ENCODE assay signal across 21 cellular contexts in the genomic region with DNA sequence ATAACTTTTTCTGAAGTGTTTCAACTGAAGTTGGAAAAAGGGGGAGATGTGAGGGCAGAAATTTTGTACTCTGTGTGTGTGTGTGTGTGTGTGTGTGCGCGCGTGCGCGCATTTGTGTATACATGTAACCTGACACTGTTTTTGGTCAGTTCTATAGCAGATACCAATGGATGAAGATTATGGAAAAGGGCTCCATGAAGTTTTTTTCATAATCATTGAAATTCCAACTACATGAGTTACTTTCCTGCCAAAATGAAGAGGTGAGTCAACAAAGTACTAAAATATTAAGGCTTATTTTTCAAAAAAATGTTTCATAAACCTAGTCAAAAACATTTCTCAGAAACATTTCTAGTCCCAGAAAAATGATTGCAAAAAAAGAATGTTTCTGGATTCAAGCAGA. TPM values are rescaled to one million over a fixed set of nuclear protein-coding genes. Genes with fewer than 3 reads are reported as not detected.
DNase-seq lines count a peak whose midpoint lies in the region; ATAC-seq, FAIRE-seq and TF ChIP-seq lines count a peak whose summit lies in the region.
"Had no signal": no experiment of that assay in that cellular context is flagged by ENCODE, and none has a peak within 500 bp of the region (broad histone marks: within the 10 kb centered on the region; RNA-seq: fewer than 3 reads in every experiment).

No MANE protein-coding gene starts in this region.

- H3K9me3 ChIP-seq in thoracic aorta: no peaks in the 10 kb centered on the region
- H3K9me3 ChIP-seq: body of pancreas, mucosa of descending colon, neutrophil, sigmoid colon had no signal

- TF ChIP-seq CTCF in thoracic aorta (IDR thresholded peaks at IDR 0.05): no peak

- peaks cover 9% of the 10 kb centered on the region for H3K36me3 ChIP-seq in thoracic aorta
- H3K36me3 ChIP-seq: neutrophil had no signal

- peak overlapping the region; percentile 26 for H3K27ac Mint-ChIP-seq in T-helper 2 cell treated with Interferon-gamma antibody and Interleukin-4, amounts not matched to agents 5 μg/mL and 100 μg/mL, for 36 hours
- no peak overlapping the region for H3K27ac Mint-ChIP-seq in T-cell
- H3K27ac Mint-ChIP-seq: CD14-positive monocyte; T-helper 1 cell treated with Interleukin-12 subunit alpha and Interleukin-12 subunit beta and Interleukin-4 antibody, amounts not matched to agents 30 μg/mL and 1 μg/mL, for 36 hours had no signal

- peaks cover 32% of the 10 kb centered on the region for H3K4me1 Mint-ChIP-seq in T-helper 2 cell treated with Interferon-gamma antibody and Interleukin-4, amounts not matched to agents 5 μg/mL and 100 μg/mL, for 36 hours (ENCODE audit: low read depth)
- H3K4me1 Mint-ChIP-seq in T-cell: peaks cover 11 to 15% (median 14%) of the 10 kb centered on the region in 3 donors
- H3K4me1 Mint-ChIP-seq: CD14-positive monocyte had no signal

- peaks cover 12 to 30% of the 10 kb centered on the region in 2 donors for H3K4me1 ChIP-seq in thoracic aorta (ENCODE audit: control insufficient read depth in 1 of 2, low read depth in 2 of 2)
- H3K4me1 ChIP-seq: body of pancreas had no signal

- no peak for FAIRE-seq in H54 (lab: Jason Lieb, UNC)

- POLR2A ChIA-PET in T-cell (lab: Charles Lee): no interaction called here

- H3K9me3 Mint-ChIP-seq in T-helper 2 cell treated with Interferon-gamma antibody and Interleukin-4, amounts not matched to agents 5 μg/mL and 100 μg/mL, for 36 hours: no peaks in the 10 kb centered on the region
- H3K9me3 Mint-ChIP-seq in T-cell: no peaks in the 10 kb centered on the region
- H3K9me3 Mint-ChIP-seq: CD14-positive monocyte; T-helper 1 cell treated with Interleukin-12 subunit alpha and Interleukin-12 subunit beta and Interleukin-4 antibody, amounts not matched to agents 30 μg/mL and 1 μg/mL, for 36 hours had no signal

- H3K4me3 ChIP-seq in thoracic aorta: no peak overlapping the region
- H3K4me3 ChIP-seq: body of pancreas, mucosa of descending colon, sigmoid colon had no signal

- TF ChIP-seq POLR2A in H54 (IDR thresholded peaks at IDR 0.05; ENCODE audit: low read depth, low read length): no peak

- no peaks in the 10 kb centered on the region for H3K27me3 Mint-ChIP-seq in T-helper 2 cell treated with Interferon-gamma antibody and Interleukin-4, amounts not matched to agents 5 μg/mL and 100 μg/mL, for 36 hours (ENCODE audit: low read depth)
- H3K27me3 Mint-ChIP-seq in T-cell: no peaks in the 10 kb centered on the region

- no peak for DNase-seq in T-helper 2 cell treated with Interferon-gamma antibody and Interleukin-4, amounts not matched to agents 5 μg/mL and 100 μg/mL, for 36 hours (ENCODE audit: low spot score)
- no peak for DNase-seq in T-helper 2 cell
- peak; percentile 32 for DNase-seq in fibroblast of gingiva (ENCODE audit: low read depth)
- no peak for DNase-seq in thoracic aorta (ENCODE audit: low spot score)
- no peak for DNase-seq in RKO (ENCODE audit: low spot score)
- DNase-seq in H54 (ENCODE audit: insufficient read length, low spot score): no peak
- DNase-seq in T-cell: no peak
- DNase-seq: activated CD8-positive, alpha-beta memory T cell treated with anti-CD3 and anti-CD28 coated beads, Interleukin-2, amount 50 U/mL, for 4 hours; activated naive CD4-positive, alpha-beta T cell; body of pancreas; hypothalamus; KBM-7; left cardiac atrium; mucosa of descending colon; NCI-H82; sigmoid colon had no signal

- no peaks in the 10 kb centered on the region for H3K27me3 ChIP-seq in thoracic aorta (replicated peaks; ENCODE audit: insufficient read depth)
- H3K27me3 ChIP-seq: body of pancreas, neutrophil, sigmoid colon had no signal

- CTCF ChIA-PET in T-cell (lab: Charles Lee): no interaction called here

- H3K4me3 Mint-ChIP-seq in T-helper 2 cell treated with Interferon-gamma antibody and Interleukin-4, amounts not matched to agents 5 μg/mL and 100 μg/mL, for 36 hours: no peak overlapping the region
- no peak overlapping the region for H3K4me3 Mint-ChIP-seq in T-cell
- H3K4me3 Mint-ChIP-seq: CD14-positive monocyte; T-helper 1 cell treated with Interleukin-12 subunit alpha and Interleukin-12 subunit beta and Interleukin-4 antibody, amounts not matched to agents 30 μg/mL and 1 μg/mL, for 36 hours had no signal

- ATAC-seq in SK-N-SH treated with all-trans-retinoic acid at 6 μM for 48 hours (peak; percentile 49), thoracic aorta (ENCODE audit: insufficient number of reproducible peaks, low FRiP score, low read depth) (no peak), T-cell (replicated peaks in 1 of 4) (no peak)
- ATAC-seq: body of pancreas, left cardiac atrium had no signal

- H3K36me3 Mint-ChIP-seq in T-helper 2 cell treated with Interferon-gamma antibody and Interleukin-4, amounts not matched to agents 5 μg/mL and 100 μg/mL, for 36 hours (ENCODE audit: low read depth): peaks cover 47% of the 10 kb centered on the region
- H3K36me3 Mint-ChIP-seq in T-cell: peaks cover 13% of the 10 kb centered on the region

- peak overlapping the region; percentile 42 to 55 for H3K27ac ChIP-seq in thoracic aorta
- H3K27ac ChIP-seq: 22Rv1, body of pancreas, neutrophil, sigmoid colon had no signal

TF ChIP-seq in SK-N-SH treated with all-trans-retinoic acid at 6 μM for 48 hours, 23 proteins besides CTCF, POLR2A, EP300 and RAD21:
- TF ChIP-seq TSHZ2 (CRISPR knock-in tag; IDR thresholded peaks at IDR 0.05) (no peak), TCF4 (CRISPR knock-in tag; IDR thresholded peaks at IDR 0.05; ENCODE audit: borderline replicate concordance) (no peak), ARNTL (CRISPR knock-in tag; IDR thresholded peaks at IDR 0.05; ENCODE audit: borderline replicate concordance, low read depth) (no peak)

RNA-seq across cellular contexts. Expression of gene CERS5, which starts 25.7 kb away (rescaled TPM):
- total RNA-seq in thoracic aorta (10 to 100 TPM; 34.6 to 73.5 TPM), T-cell (10 to 100 TPM; 41.1 to 58.5 (median 46.2) TPM)
